ENCODE assay signal across 8 cellular contexts in genomic region chr2:48313036-48313877, GRCh38. TPM values are rescaled to one million over a fixed set of nuclear protein-coding genes. Genes with fewer than 3 reads are reported as not detected.
DNase-seq lines count a peak whose midpoint lies in the region; ATAC-seq and TF ChIP-seq lines count a peak whose summit lies in the region.

No MANE protein-coding gene starts in this region.

- ATAC-seq in activated T-cell treated with anti-CD3 and anti-CD28 coated beads, Interleukin-2, amount 50 U/mL, for 4 hours = peak in 1 of 2 donors; percentile 4
- ATAC-seq in RWPE2 (ENCODE audit: low read depth) = no peak
- ATAC-seq in stimulated activated naive B cell treated with anti-CD40 and anti-IgM and Interleukin-4, amounts not matched to agents 10 μg/mL and 1 μg/mL and 100 μg/mL, for 72 hours (replicated peaks) = peak; percentile 6 to 13
- no peak for ATAC-seq in GM21786 (IDR thresholded peaks at IDR 0.05; ENCODE audit: unreplicated experiment)
- ATAC-seq in HG03469 (IDR thresholded peaks at IDR 0.05; ENCODE audit: unreplicated experiment) = no peak

- no peaks in the 10 kb centered on the region for H3K27me3 ChIP-seq in RWPE2 (ENCODE audit: insufficient read depth, poor library complexity, severe bottlenecking)

- no peak for TF ChIP-seq CTCF in RWPE2 (IDR thresholded peaks at IDR 0.05; ENCODE audit: poor library complexity, severe bottlenecking)
- no peak for TF ChIP-seq CTCF in fibroblast of the aortic adventitia (IDR thresholded peaks at IDR 0.05; ENCODE audit: insufficient read depth, low read length)

- H3K36me3 Mint-ChIP-seq in activated T-cell treated with anti-CD3 and anti-CD28 coated beads, Interleukin-2, amount 50 U/mL, for 4 hours (ENCODE audit: insufficient read depth) = peaks cover 12% of the 10 kb centered on the region
- peaks cover 21 to 32% of the 10 kb centered on the region in 2 donors for H3K36me3 Mint-ChIP-seq in stimulated activated naive B cell treated with anti-CD40 and anti-IgM and Interleukin-4, amounts not matched to agents 10 μg/mL and 1 μg/mL and 100 μg/mL, for 72 hours

- peak overlapping the region; percentile 91 for H3K27ac ChIP-seq in RWPE2 (ENCODE audit: poor library complexity, severe bottlenecking)

- DNase-seq in activated T-cell treated with anti-CD3 and anti-CD28 coated beads, Interleukin-2, amount 50 U/mL, for 4 hours = no peak
- no peak for DNase-seq in activated T-cell treated with anti-CD3 and anti-CD28 coated beads, Interleukin-2, amount 50 U/mL, for 1 hour
- DNase-seq in RWPE2 (ENCODE audit: low spot score) = no peak
- no peak for DNase-seq in fibroblast of the aortic adventitia (ENCODE audit: low read depth)
- DNase-seq in stimulated activated naive B cell treated with anti-CD40 and anti-IgM and Interleukin-4, amounts not matched to agents 10 μg/mL and 1 μg/mL and 100 μg/mL, for 72 hours = no peak
- DNase-seq in cortex of kidney (lab: John Stamatoyannopoulos, UW) = no peak

- H3K4me1 ChIP-seq in RWPE2 (ENCODE audit: insufficient read depth, poor library complexity, severe bottlenecking) = peaks cover 20% of the 10 kb centered on the region

- H3K27me3 Mint-ChIP-seq in activated T-cell treated with anti-CD3 and anti-CD28 coated beads, Interleukin-2, amount 50 U/mL, for 4 hours (ENCODE audit: low read depth) = no peaks in the 10 kb centered on the region
- H3K27me3 Mint-ChIP-seq in stimulated activated naive B cell treated with anti-CD40 and anti-IgM and Interleukin-4, amounts not matched to agents 10 μg/mL and 1 μg/mL and 100 μg/mL, for 72 hours = no peaks in the 10 kb centered on the region

- peaks cover 3% of the 10 kb centered on the region for H3K9me3 ChIP-seq in RWPE2 (ENCODE audit: severe bottlenecking)

- peaks cover 27% of the 10 kb centered on the region for H3K4me1 Mint-ChIP-seq in activated T-cell treated with anti-CD3 and anti-CD28 coated beads, Interleukin-2, amount 50 U/mL, for 4 hours (ENCODE audit: low read depth)
- peaks cover 11 to 39% of the 10 kb centered on the region in 2 donors for H3K4me1 Mint-ChIP-seq in stimulated activated naive B cell treated with anti-CD40 and anti-IgM and Interleukin-4, amounts not matched to agents 10 μg/mL and 1 μg/mL and 100 μg/mL, for 72 hours

- H3K4me3 ChIP-seq in RWPE2 (ENCODE audit: severe bottlenecking) (no peak overlapping the region), fibroblast of the aortic adventitia (ENCODE audit: low read depth, low read length) (peak overlapping the region; percentile 94)

- H3K9me3 Mint-ChIP-seq in activated T-cell treated with anti-CD3 and anti-CD28 coated beads, Interleukin-2, amount 50 U/mL, for 4 hours = peaks cover 6% of the 10 kb centered on the region
- H3K9me3 Mint-ChIP-seq in stimulated activated naive B cell treated with anti-CD40 and anti-IgM and Interleukin-4, amounts not matched to agents 10 μg/mL and 1 μg/mL and 100 μg/mL, for 72 hours = peaks cover 5 to 13% of the 10 kb centered on the region in 2 donors

- peak overlapping the region; percentile 83 for H3K4me3 Mint-ChIP-seq in activated T-cell treated with anti-CD3 and anti-CD28 coated beads, Interleukin-2, amount 50 U/mL, for 4 hours
- peak overlapping the region; percentile 96 to 98 for H3K4me3 Mint-ChIP-seq in stimulated activated naive B cell treated with anti-CD40 and anti-IgM and Interleukin-4, amounts not matched to agents 10 μg/mL and 1 μg/mL and 100 μg/mL, for 72 hours

- H3K36me3 ChIP-seq in RWPE2 (ENCODE audit: low read depth) = no peaks in the 10 kb centered on the region; the same call in 1 of the 2 replicates

- peak overlapping the region; percentile 99 for H3K27ac Mint-ChIP-seq in stimulated activated naive B cell treated with anti-CD40 and anti-IgM and Interleukin-4, amounts not matched to agents 10 μg/mL and 1 μg/mL and 100 μg/mL, for 72 hours

RNA-seq across cellular contexts. Expression of gene FOXN2, which starts 1.2 kb away (rescaled TPM):
- total RNA-seq in activated T-cell treated with anti-CD3 and anti-CD28 coated beads, Interleukin-2, amount 50 U/mL, for 4 hours = 10 to 100 TPM; 40.1 to 47.5 (median 44.9) TPM
- 32.0 and 45.3 TPM in 2 replicates for total RNA-seq in fibroblast of the aortic adventitia (ENCODE audit: low replicate concordance)

Comparison
In these comparisons a context has a peak if more than half of its experiments do, and no peak if none do; other contexts are left out.
1. ATAC-seq: peak in stimulated activated naive B cell treated with anti-CD40 and anti-IgM and Interleukin-4, amounts not matched to agents 10 μg/mL and 1 μg/mL and 100 μg/mL, for 72 hours (2 of 2); none in RWPE2 (single experiment), GM21786 (single experiment) and HG03469 (single experiment).